ENCODE assay signal across 1 cellular context in genomic region chr11:67406969-67407699, GRCh38.
TF ChIP-seq lines count a peak whose summit lies in the region.

No MANE protein-coding gene starts in this region.

TF ChIP-seq in H1, 55 proteins besides CTCF, POLR2A, EP300 and RAD21:
- TF ChIP-seq YY1 (IDR thresholded peaks at IDR 0.05; ENCODE audit: low read depth, low read length) (no peak), ZNF274 (IDR thresholded peaks at IDR 0.05; ENCODE audit: borderline replicate concordance, extremely low read depth, low read length) (no peak), SIX5 (IDR thresholded peaks at IDR 0.05; ENCODE audit: low read depth, low read length) (no peak), CREB1 (IDR thresholded peaks at IDR 0.05) (no peak), NRF1 (IDR thresholded peaks at IDR 0.05; ENCODE audit: low read depth, low read length) (no peak), USF2 (IDR thresholded peaks at IDR 0.05; ENCODE audit: low read length) (no peak)
